ENCODE assay signal across 19 cellular contexts in genomic region chr12:9727813-9728212, GRCh38. TPM values are rescaled to one million over a fixed set of nuclear protein-coding genes. Genes with fewer than 3 reads are reported as not detected.
"Had no signal": no experiment of that assay in that cellular context is flagged by ENCODE, and none has a peak within 500 bp of the region (broad histone marks: within the 10 kb centered on the region; RNA-seq: fewer than 3 reads in every experiment).

No MANE protein-coding gene starts in this region.

- H3K9me3 Mint-ChIP-seq: activated T-cell treated with anti-CD3 and anti-CD28 coated beads, Interleukin-2, amount 50 U/mL, for 24 hours; natural killer cell treated with Interleukin-12 subunit alpha and Interleukin-12 subunit beta and Interleukin-15 and Interleukin-18, amount 100 ng/mL, for 72 hours; WTC11 had no signal

- H3K27me3 Mint-ChIP-seq: activated T-cell treated with anti-CD3 and anti-CD28 coated beads, Interleukin-2, amount 50 U/mL, for 24 hours had no signal

- FAIRE-seq: urothelium cell line had no signal

- H3K4me3 Mint-ChIP-seq: activated CD8-positive, alpha-beta T cell treated with anti-CD3 and anti-CD28 coated beads, Interleukin-2, amount 10 ng/mL, durations not matched to agents 7 days and 5 days; activated naive CD4-positive, alpha-beta T cell treated with anti-CD3 and anti-CD28 coated beads, Interleukin-2, amount 10 ng/mL, durations not matched to agents 7 days and 5 days; activated T-cell treated with anti-CD3 and anti-CD28 coated beads, Interleukin-2, amount 50 U/mL, for 24 hours; natural killer cell treated with Interleukin-12 subunit alpha and Interleukin-12 subunit beta and Interleukin-15 and Interleukin-18, amount 100 ng/mL, for 72 hours; WTC11 had no signal

- ATAC-seq: activated CD8-positive, alpha-beta T cell treated with anti-CD3 and anti-CD28 coated beads, Interleukin-2, amount 10 ng/mL, durations not matched to agents 7 days and 5 days; natural killer cell treated with Interleukin-12 subunit alpha and Interleukin-12 subunit beta and Interleukin-15 and Interleukin-18, amount 100 ng/mL, for 72 hours; pancreas; sciatic nerve; WTC11 had no signal

- H3K4me1 Mint-ChIP-seq: WTC11 had no signal

- H3K27ac Mint-ChIP-seq: activated CD8-positive, alpha-beta T cell treated with anti-CD3 and anti-CD28 coated beads, Interleukin-2, amount 10 ng/mL, durations not matched to agents 7 days and 5 days; activated naive CD4-positive, alpha-beta T cell treated with anti-CD3 and anti-CD28 coated beads, Interleukin-2, amount 10 ng/mL, durations not matched to agents 7 days and 5 days; activated T-cell treated with anti-CD3 and anti-CD28 coated beads, Interleukin-2, amount 50 U/mL, for 24 hours; natural killer cell treated with Interleukin-12 subunit alpha and Interleukin-12 subunit beta and Interleukin-15 and Interleukin-18, amount 100 ng/mL, for 72 hours; WTC11 had no signal

- H3K36me3 Mint-ChIP-seq: natural killer cell treated with Interleukin-12 subunit alpha and Interleukin-12 subunit beta and Interleukin-15 and Interleukin-18, amount 100 ng/mL, for 72 hours; WTC11 had no signal

- DNase-seq: activated CD4-positive, alpha-beta T cell treated with anti-CD3 and anti-CD28 coated beads for 4 hours; activated CD8-positive, alpha-beta T cell treated with anti-CD3 and anti-CD28 coated beads, Interleukin-2, amount 10 ng/mL, durations not matched to agents 7 days and 5 days; activated effector memory CD4-positive, alpha-beta T cell treated with Interleukin-2 at 50 U/mL for 16 hours; activated naive CD4-positive, alpha-beta T cell treated with anti-CD3 and anti-CD28 coated beads, Interleukin-2, amount 10 ng/mL, durations not matched to agents 7 days and 5 days; activated T-cell treated with anti-CD3 and anti-CD28 coated beads, Interleukin-2, amount 50 U/mL, for 24 hours; cerebellar nuclear complex; effector CD4-positive, alpha-beta T cell; pancreas; stimulated activated CD4-positive, alpha-beta T cell treated with anti-CD3 and anti-CD28 coated beads, Interleukin-4, amount 100 ng/mL, for 4 hours; stimulated activated naive CD4-positive, alpha-beta T cell treated with Interleukin-2 at 50 U/mL for 16 hours; thyroid gland had no signal

RNA-seq across cellular contexts. Expression of gene CLECL1, which starts 5.1 kb away (rescaled TPM):
- total RNA-seq: ascending aorta, mesenteric fat pad, pulmonary artery endothelial cell, smooth muscle cell, thyroid gland, WTC11 had no signal

RNA-seq across cellular contexts. Expression of gene CLEC2D, which starts 58.3 kb away (rescaled TPM):
- total RNA-seq: ascending aorta had no signal
